9 cellular contexts compared by ENCODE assay signal in genomic region chr12:104275689-104276088, GRCh38. TPM values are rescaled to one million over a fixed set of nuclear protein-coding genes. Genes with fewer than 3 reads are reported as not detected.
DNase-seq lines count a peak whose midpoint lies in the region; ATAC-seq, FAIRE-seq and TF ChIP-seq lines count a peak whose summit lies in the region.
"Had no signal": no experiment of that assay in that cellular context is flagged by ENCODE, and none has a peak within 500 bp of the region (broad histone marks: within the 10 kb centered on the region; RNA-seq: fewer than 3 reads in every experiment).

No MANE protein-coding gene starts in this region.

- H3K4me3 Mint-ChIP-seq in activated CD4-positive, alpha-beta T cell treated with anti-CD3 and anti-CD28 coated beads, Interleukin-2, amount 10 ng/mL, durations not matched to agents 7 days and 5 days: peak overlapping the region; percentile 53
- H3K4me3 Mint-ChIP-seq in astrocyte (ENCODE audit: unreplicated experiment): no peak overlapping the region

- no peaks in the 10 kb centered on the region for H3K27me3 Mint-ChIP-seq in activated CD4-positive, alpha-beta T cell treated with anti-CD3 and anti-CD28 coated beads, Interleukin-2, amount 10 ng/mL, durations not matched to agents 7 days and 5 days
- H3K27me3 Mint-ChIP-seq in astrocyte (ENCODE audit: low read depth, unreplicated experiment): no peaks in the 10 kb centered on the region

- peaks cover 8% of the 10 kb centered on the region for H3K4me1 Mint-ChIP-seq in activated CD4-positive, alpha-beta T cell treated with anti-CD3 and anti-CD28 coated beads, Interleukin-2, amount 10 ng/mL, durations not matched to agents 7 days and 5 days
- H3K4me1 Mint-ChIP-seq in astrocyte (ENCODE audit: low read depth, unreplicated experiment): peaks cover 12% of the 10 kb centered on the region

- no peaks in the 10 kb centered on the region for H3K36me3 Mint-ChIP-seq in activated CD4-positive, alpha-beta T cell treated with anti-CD3 and anti-CD28 coated beads, Interleukin-2, amount 10 ng/mL, durations not matched to agents 7 days and 5 days (ENCODE audit: low read depth)
- H3K36me3 Mint-ChIP-seq in astrocyte (ENCODE audit: low read depth, unreplicated experiment): peaks cover 2% of the 10 kb centered on the region

- H3K9me3 ChIP-seq in astrocyte (ENCODE audit: insufficient read depth, low read depth, low read length) (no peaks in the 10 kb centered on the region), suprapubic skin (no peaks in the 10 kb centered on the region)

- no peak overlapping the region for H2AFZ ChIP-seq in astrocyte (ENCODE audit: low read depth, low read length)

- peak overlapping the region; percentile 57 for H3K4me2 ChIP-seq in astrocyte (ENCODE audit: low read length)

- H3K4me3 ChIP-seq in astrocyte (ENCODE audit: insufficient read depth, low read depth, low read length): no peak overlapping the region
- peak overlapping the region; percentile 3 for H3K4me3 ChIP-seq in suprapubic skin

- ATAC-seq in HG03460 (IDR thresholded peaks at IDR 0.05; ENCODE audit: unreplicated experiment) (peak; percentile 26), GM18858 (IDR thresholded peaks at IDR 0.05; ENCODE audit: unreplicated experiment) (no peak), HG02610 (IDR thresholded peaks at IDR 0.05; ENCODE audit: unreplicated experiment) (no peak)

- CTCF ChIA-PET in activated CD4-positive, alpha-beta T cell treated with anti-CD3 and anti-CD28 coated beads, Interleukin-2, amount 10 ng/mL, durations not matched to agents 7 days and 5 days (lab: Charles Lee): interaction anchor here (0.6 to 2.0 kb wide), 9 partner anchors 9 to 844 kb away, joined by 3 to 9 read pairs (median 3); no protein-coding TSS in a partner anchor

- TF ChIP-seq CTCF in astrocyte (IDR thresholded peaks at IDR 0.05; ENCODE audit: insufficient read depth, low read depth, low read length) (no peak), suprapubic skin (IDR thresholded peaks at IDR 0.05) (no peak)

- TF ChIP-seq EP300 in suprapubic skin (IDR thresholded peaks at IDR 0.05): no peak

- no peak for TF ChIP-seq POLR2A in suprapubic skin (IDR thresholded peaks at IDR 0.05)

- no peak for FAIRE-seq in astrocyte (lab: Jason Lieb, UNC)

- H3K36me3 ChIP-seq in astrocyte (ENCODE audit: insufficient read depth, low read length) (no peaks in the 10 kb centered on the region), suprapubic skin (no peaks in the 10 kb centered on the region)

- H4K20me1 ChIP-seq in astrocyte (ENCODE audit: insufficient read depth, low read length): no peaks in the 10 kb centered on the region

- no peak overlapping the region for H3K27ac Mint-ChIP-seq in activated CD4-positive, alpha-beta T cell treated with anti-CD3 and anti-CD28 coated beads, Interleukin-2, amount 10 ng/mL, durations not matched to agents 7 days and 5 days
- H3K27ac Mint-ChIP-seq in astrocyte (ENCODE audit: unreplicated experiment): no peak overlapping the region

- WGBS in suprapubic skin: 74% methylated on average over 5 of the region's 5 CpGs

- H3K27me3 ChIP-seq in astrocyte (ENCODE audit: insufficient read depth, low read length) (no peaks in the 10 kb centered on the region), suprapubic skin (no peaks in the 10 kb centered on the region)

- peaks cover 24% of the 10 kb centered on the region for H3K4me1 ChIP-seq in astrocyte (ENCODE audit: insufficient read depth, low read length)
- peaks cover 11% of the 10 kb centered on the region for H3K4me1 ChIP-seq in suprapubic skin

- peaks cover 6% of the 10 kb centered on the region for H3K79me2 ChIP-seq in astrocyte (ENCODE audit: insufficient read depth, low read length)

- H3K27ac ChIP-seq in astrocyte (ENCODE audit: low read depth, low read length) (no peak overlapping the region), suprapubic skin (no peak overlapping the region)

- no peaks in the 10 kb centered on the region for H3K9me3 Mint-ChIP-seq in activated CD4-positive, alpha-beta T cell treated with anti-CD3 and anti-CD28 coated beads, Interleukin-2, amount 10 ng/mL, durations not matched to agents 7 days and 5 days
- H3K9me3 Mint-ChIP-seq in astrocyte (ENCODE audit: unreplicated experiment): peaks cover 3% of the 10 kb centered on the region

- POLR2A ChIA-PET in activated CD4-positive, alpha-beta T cell treated with anti-CD3 and anti-CD28 coated beads, Interleukin-2, amount 10 ng/mL, durations not matched to agents 7 days and 5 days (lab: Charles Lee): no interaction called here

- H3K9ac ChIP-seq in astrocyte (ENCODE audit: low read length): peak overlapping the region; percentile 6

- no peak for DNase-seq in activated CD4-positive, alpha-beta T cell treated with anti-CD3 and anti-CD28 coated beads, Interleukin-2, amount 10 ng/mL, durations not matched to agents 7 days and 5 days
- DNase-seq in activated CD4-positive, alpha-beta T cell treated with anti-CD3 and anti-CD28 coated beads, Interleukin-2, amount 50 U/mL, for 1 hour: no peak
- DNase-seq in astrocyte (ENCODE audit: low read depth): no peak
- no peak for DNase-seq in suprapubic skin (ENCODE audit: low spot score in 2 of 2)
- no peak for DNase-seq in CD1c-positive myeloid dendritic cell (ENCODE audit: extremely low spot score)
- DNase-seq: activated gamma-delta T cell had no signal

RNA-seq across cellular contexts. Expression of gene EID3, which starts 27.9 kb away (rescaled TPM):
- total RNA-seq in activated CD4-positive, alpha-beta T cell treated with anti-CD3 and anti-CD28 coated beads, Interleukin-2, amount 10 ng/mL, durations not matched to agents 7 days and 5 days: 1 to 10 TPM; 5.8 to 6.9 TPM
- total RNA-seq in astrocyte (1.9 TPM in 2 replicates), suprapubic skin (1 to 10 TPM; 2.9 to 5.4 (median 4.0) TPM)
